In the genomic region with DNA sequence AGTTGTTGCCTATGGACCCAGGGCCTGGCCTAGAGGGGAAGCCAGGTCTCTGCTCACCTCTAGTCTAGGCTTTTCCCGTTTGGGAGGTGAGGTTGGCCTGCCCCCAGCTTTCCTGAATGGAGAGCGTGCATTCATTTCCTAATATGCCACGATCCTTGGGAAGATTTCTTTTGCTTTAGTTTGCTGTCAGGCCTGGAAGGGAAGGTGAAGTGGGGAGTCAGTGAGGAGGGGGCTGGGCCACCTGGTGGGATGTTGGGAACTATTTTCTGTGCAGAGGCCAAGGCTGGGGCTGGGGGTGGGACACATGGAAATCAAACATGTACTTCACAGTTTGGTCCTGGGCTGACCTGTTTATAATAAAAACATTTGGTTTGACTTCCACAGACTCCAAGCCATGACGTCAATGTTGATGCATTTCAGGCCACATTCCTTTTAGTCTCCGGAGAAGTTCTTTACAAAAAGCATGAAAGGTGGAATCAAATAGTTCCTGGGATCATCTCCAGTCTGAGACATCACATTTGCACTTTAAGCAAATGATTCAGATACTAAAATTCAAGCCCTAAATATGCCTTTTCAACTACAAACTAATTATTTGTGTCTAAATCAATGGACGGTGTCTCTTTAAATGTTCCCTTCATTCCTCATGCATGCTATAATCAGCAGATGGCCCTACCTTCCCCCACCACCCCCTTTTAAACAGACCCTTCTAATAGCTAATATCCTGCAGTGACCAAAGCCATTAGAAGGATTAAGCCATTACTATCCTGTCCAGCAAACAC, we compare ENCODE assay signal across 8 cellular contexts. TPM values are rescaled to one million over a fixed set of nuclear protein-coding genes. Genes with fewer than 3 reads are reported as not detected.
DNase-seq lines count a peak whose midpoint lies in the region; ATAC-seq and TF ChIP-seq lines count a peak whose summit lies in the region.

No MANE protein-coding gene starts in this region.

- no peaks in the 10 kb centered on the region for H3K36me3 ChIP-seq in SK-N-MC (ENCODE audit: insufficient read depth, low read length)

- no peaks in the 10 kb centered on the region for H3K36me3 Mint-ChIP-seq in osteocyte (ENCODE audit: unreplicated experiment)

- H3K27me3 Mint-ChIP-seq in osteocyte (ENCODE audit: unreplicated experiment), result no peaks in the 10 kb centered on the region

- no peaks in the 10 kb centered on the region for H3K9me3 ChIP-seq in SK-N-MC (ENCODE audit: low read depth, low read length)

- no peak for TF ChIP-seq CTCF in osteocyte (IDR thresholded peaks at IDR 0.05)

- ATAC-seq in GM19455 (IDR thresholded peaks at IDR 0.05; ENCODE audit: unreplicated experiment), result no peak
- ATAC-seq in GM19395 (IDR thresholded peaks at IDR 0.05; ENCODE audit: unreplicated experiment), result no peak

- DNase-seq in DMS 273 (lab: John Stamatoyannopoulos, UW; ENCODE audit: unreplicated experiment) (peak; percentile 34), SK-N-MC (ENCODE audit: low read depth, low spot score) (no peak), fibroblast of peridontal ligament (ENCODE audit: extremely low read depth) (peak; percentile 96), osteocyte (ENCODE audit: extremely low spot score, unreplicated experiment) (no peak), SHP77 (lab: John Stamatoyannopoulos, UW) (no peak), NCI-H2171 (lab: John Stamatoyannopoulos, UW) (no peak)

- H3K4me3 Mint-ChIP-seq in osteocyte (ENCODE audit: unreplicated experiment), result no peak overlapping the region

- peaks cover 53% of the 10 kb centered on the region for H3K4me1 Mint-ChIP-seq in osteocyte (ENCODE audit: unreplicated experiment)

- no peaks in the 10 kb centered on the region for H3K9me3 Mint-ChIP-seq in osteocyte (ENCODE audit: unreplicated experiment)

- peak overlapping the region; percentile 55 for H3K27ac ChIP-seq in SK-N-MC

- peak overlapping the region; percentile 98 for H3K27ac Mint-ChIP-seq in osteocyte (ENCODE audit: unreplicated experiment)

- no peak overlapping the region for H3K4me3 ChIP-seq in SK-N-MC

- peak overlapping the region; percentile 43 for H3K9ac ChIP-seq in SK-N-MC (ENCODE audit: insufficient read length)

RNA-seq across cellular contexts. Expression of a gene that starts 41.5 kb away (rescaled TPM):
- total RNA-seq in osteocyte, result 2.0 and 2.7 TPM in 2 replicates

Comparison
In these comparisons a context has a peak if more than half of its experiments do, and no peak if none do; other contexts are left out.
1. DNase-seq: peak in DMS 273 (single experiment) and fibroblast of peridontal ligament (single experiment); none in SK-N-MC (single experiment), osteocyte (single experiment), SHP77 (0 of 2) and NCI-H2171 (single experiment).